17 cellular contexts compared by ENCODE assay signal in the genomic region with DNA sequence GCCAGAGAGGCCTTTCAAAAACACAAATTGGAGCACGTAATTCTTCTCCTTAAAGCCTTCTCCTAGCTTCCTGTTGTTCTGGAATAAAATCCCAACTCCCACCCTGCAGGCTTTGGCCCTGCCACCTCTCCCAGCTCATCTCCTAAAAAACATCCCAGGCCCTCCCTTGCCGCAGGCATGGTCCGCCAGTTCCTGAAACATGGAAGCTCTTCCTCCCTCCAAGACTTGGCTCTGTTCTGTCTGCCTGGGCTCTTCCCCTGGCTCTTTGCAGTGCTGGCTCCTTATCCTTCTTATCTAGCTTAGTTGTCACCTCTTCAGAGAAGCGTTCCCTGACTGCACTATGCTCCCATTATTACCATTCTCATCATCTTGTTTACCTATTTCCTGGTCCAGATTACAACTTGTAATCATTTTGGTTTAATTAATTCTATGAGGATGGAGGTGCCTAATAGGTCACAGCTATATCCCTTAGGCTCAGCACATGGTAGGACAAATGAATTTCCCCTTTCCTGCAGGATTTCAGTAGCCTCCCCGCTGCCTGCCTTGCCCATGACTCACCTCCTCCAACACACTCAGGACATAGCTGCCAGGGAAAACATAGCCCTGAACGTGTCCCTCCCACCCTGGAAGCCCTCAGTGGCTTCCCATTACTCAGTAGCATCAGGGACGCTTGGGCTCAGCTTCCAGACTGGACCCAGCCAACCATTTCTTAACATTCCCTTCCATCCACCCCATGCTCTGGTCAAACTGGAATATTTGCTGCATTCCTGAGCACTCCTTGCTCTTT. TPM values are rescaled to one million over a fixed set of nuclear protein-coding genes. Genes with fewer than 3 reads are reported as not detected.
DNase-seq lines count a peak whose midpoint lies in the region; FAIRE-seq and TF ChIP-seq lines count a peak whose summit lies in the region.
"Had no signal": no experiment of that assay in that cellular context is flagged by ENCODE, and none has a peak within 500 bp of the region (broad histone marks: within the 10 kb centered on the region; RNA-seq: fewer than 3 reads in every experiment).

No MANE protein-coding gene starts in this region.

- H3K9me3 ChIP-seq in GM23248 (ENCODE audit: low read depth) (no peaks in the 10 kb centered on the region), smooth muscle cell (replicated peaks; ENCODE audit: low read depth) (no peaks in the 10 kb centered on the region)
- H3K9me3 ChIP-seq: esophagus muscularis mucosa, neutrophil had no signal

- no peaks in the 10 kb centered on the region for H3K79me2 ChIP-seq in GM23248 (ENCODE audit: insufficient read depth)
- no peaks in the 10 kb centered on the region for H3K79me2 ChIP-seq in smooth muscle cell (ENCODE audit: low read depth)

- DNase-seq in GM23248: peak; percentile 88
- DNase-seq in RCC 7860 (ENCODE audit: low spot score): peak; percentile 47
- DNase-seq in fibroblast of villous mesenchyme (ENCODE audit: low read depth): peak; percentile 2
- DNase-seq in smooth muscle cell (lab: John Stamatoyannopoulos, UW; ENCODE audit: unreplicated experiment): no peak
- no peak for DNase-seq in NCI-H2196 treated with DMSO at 0.1 percent for 48 hours (lab: John Stamatoyannopoulos, UW; ENCODE audit: unreplicated experiment)
- DNase-seq in osteocyte (ENCODE audit: extremely low spot score, unreplicated experiment): no peak
- DNase-seq in GM19239 (ENCODE audit: insufficient read length, low spot score): no peak
- DNase-seq: activated CD4-positive, CD25-positive, alpha-beta regulatory T cell treated with anti-CD3 and anti-CD28 coated beads, Interleukin-2, amount 50 U/mL, for 72 hours; caudate nucleus; DMS153; left colon; NCI-H526; stimulated activated naive B cell treated with anti-CD40 and anti-IgM and Interleukin-4, amounts not matched to agents 10 μg/mL and 1 μg/mL and 100 μg/mL, for 72 hours had no signal

- H3K27me3 Mint-ChIP-seq in osteocyte (ENCODE audit: unreplicated experiment): no peaks in the 10 kb centered on the region

- H2AFZ ChIP-seq in GM23248 (no peak overlapping the region), smooth muscle cell (ENCODE audit: low read depth) (no peak overlapping the region)

- H3K4me1 Mint-ChIP-seq in osteocyte (ENCODE audit: unreplicated experiment): peaks cover 3% of the 10 kb centered on the region
- H3K4me1 Mint-ChIP-seq: stimulated activated naive B cell treated with anti-CD40 and anti-IgM and Interleukin-4, amounts not matched to agents 10 μg/mL and 1 μg/mL and 100 μg/mL, for 72 hours had no signal

- H3F3A ChIP-seq in GM23248 (ENCODE audit: insufficient read depth) (peaks cover 11% of the 10 kb centered on the region; the same call in 1 of the 2 replicates), smooth muscle cell (ENCODE audit: low read depth) (peaks cover 6% of the 10 kb centered on the region)

- no peak for FAIRE-seq in RCC 7860 (lab: Jason Lieb, UNC)
- FAIRE-seq in GM19239 (lab: Jason Lieb, UNC): no peak

- H3K36me3 ChIP-seq in GM23248 (ENCODE audit: low read depth): no peaks in the 10 kb centered on the region
- no peaks in the 10 kb centered on the region for H3K36me3 ChIP-seq in smooth muscle cell (ENCODE audit: low read depth)
- H3K36me3 ChIP-seq: esophagus muscularis mucosa, neutrophil had no signal

- no peak for TF ChIP-seq CTCF in fibroblast of villous mesenchyme (IDR thresholded peaks at IDR 0.05; ENCODE audit: insufficient read depth, low read depth, low read length)
- TF ChIP-seq CTCF in smooth muscle cell (IDR thresholded peaks at IDR 0.05; ENCODE audit: borderline replicate concordance, insufficient read depth, poor library complexity, severe bottlenecking): no peak
- TF ChIP-seq CTCF in osteocyte (IDR thresholded peaks at IDR 0.05): no peak

- 17 to 19% methylated on average over 7 of the region's 7 CpGs for WGBS in GM23248 (ENCODE audit: low coverage in 1 of 2, low lambda C conversion rate in 2 of 2, missing lambda C conversion rate in 2 of 2), 2 experiments
- WGBS in smooth muscle cell (ENCODE audit: low lambda C conversion rate): 26% methylated on average over 7 of the region's 7 CpGs

- in situ Hi-C loops in GM23248 (cut with MboI): loop anchor here (10.0 kb wide), 1 partner anchor 427 kb away; no protein-coding TSS in a partner anchor

- H3K4me2 ChIP-seq in GM23248 (ENCODE audit: unreplicated experiment) (no peak overlapping the region), smooth muscle cell (peak overlapping the region; percentile 51)

- H3K27ac Mint-ChIP-seq in osteocyte (ENCODE audit: unreplicated experiment): no peak overlapping the region
- H3K27ac Mint-ChIP-seq: activated T-helper 1 cell treated with anti-CD3 and anti-CD28 coated beads, Interleukin-12 subunit alpha, Interleukin-12 subunit beta, Interleukin-2, Interleukin-4 antibody, amounts not matched to agents 30 ng/mL and 10 ng/mL and 1 ng/mL, durations not matched to agents 14 hours and 24 hours and 36 hours; stimulated activated naive B cell treated with anti-CD40 and anti-IgM and Interleukin-4, amounts not matched to agents 10 μg/mL and 1 μg/mL and 100 μg/mL, for 72 hours had no signal

- H3K9ac ChIP-seq in GM23248 (no peak overlapping the region), smooth muscle cell (ENCODE audit: low read depth) (no peak overlapping the region)

- H3K9me2 ChIP-seq in GM23248 (ENCODE audit: insufficient read depth): no peaks in the 10 kb centered on the region

- H3K27me3 ChIP-seq in GM23248 (replicated peaks; ENCODE audit: insufficient read depth) (no peaks in the 10 kb centered on the region), smooth muscle cell (ENCODE audit: low read depth) (peaks cover 19% of the 10 kb centered on the region)

- H3K4me1 ChIP-seq in GM23248 (ENCODE audit: insufficient read depth): peaks cover 11% of the 10 kb centered on the region
- H3K4me1 ChIP-seq in smooth muscle cell (ENCODE audit: low read depth): peaks cover 24% of the 10 kb centered on the region
- H3K4me1 ChIP-seq: esophagus muscularis mucosa had no signal

- no peaks in the 10 kb centered on the region for H3K9me3 Mint-ChIP-seq in osteocyte (ENCODE audit: unreplicated experiment)
- H3K9me3 Mint-ChIP-seq: activated T-helper 1 cell treated with anti-CD3 and anti-CD28 coated beads, Interleukin-12 subunit alpha, Interleukin-12 subunit beta, Interleukin-2, Interleukin-4 antibody, amounts not matched to agents 30 ng/mL and 10 ng/mL and 1 ng/mL, durations not matched to agents 14 hours and 24 hours and 36 hours had no signal

- H4K20me1 ChIP-seq in GM23248 (ENCODE audit: insufficient read depth): no peaks in the 10 kb centered on the region
- no peaks in the 10 kb centered on the region for H4K20me1 ChIP-seq in smooth muscle cell (ENCODE audit: low read depth)

- H3K27ac ChIP-seq in GM23248 (no peak overlapping the region), smooth muscle cell (ENCODE audit: low read depth) (no peak overlapping the region)
- H3K27ac ChIP-seq: esophagus muscularis mucosa, neutrophil, SK-N-MC had no signal

- H3K36me3 Mint-ChIP-seq in osteocyte (ENCODE audit: unreplicated experiment): no peaks in the 10 kb centered on the region
- H3K36me3 Mint-ChIP-seq: stimulated activated naive B cell treated with anti-CD40 and anti-IgM and Interleukin-4, amounts not matched to agents 10 μg/mL and 1 μg/mL and 100 μg/mL, for 72 hours had no signal

- no peak overlapping the region for H3K4me3 Mint-ChIP-seq in osteocyte (ENCODE audit: unreplicated experiment)
- H3K4me3 Mint-ChIP-seq: activated T-helper 1 cell treated with anti-CD3 and anti-CD28 coated beads, Interleukin-12 subunit alpha, Interleukin-12 subunit beta, Interleukin-2, Interleukin-4 antibody, amounts not matched to agents 30 ng/mL and 10 ng/mL and 1 ng/mL, durations not matched to agents 14 hours and 24 hours and 36 hours; stimulated activated naive B cell treated with anti-CD40 and anti-IgM and Interleukin-4, amounts not matched to agents 10 μg/mL and 1 μg/mL and 100 μg/mL, for 72 hours had no signal

- H3K4me3 ChIP-seq in GM23248: no peak overlapping the region
- no peak overlapping the region for H3K4me3 ChIP-seq in fibroblast of villous mesenchyme (ENCODE audit: low read depth, low read length)
- no peak overlapping the region for H3K4me3 ChIP-seq in smooth muscle cell
- H3K4me3 ChIP-seq: esophagus muscularis mucosa, SK-N-MC had no signal

RNA-seq across cellular contexts. Expression of gene IGSF21, which starts 15.7 kb away (rescaled TPM):
- total RNA-seq in GM23248 (2014; rRNA removed; shearing (Covaris generic)): not detected in 2 replicates
- polyA plus RNA-seq in GM23248 (2016; fragmentation: Nextera tagmentation; extraction: Ambion mirVana) (not detected in 2 replicates), smooth muscle cell (not detected in 2 replicates)
- total RNA-seq in fibroblast of villous mesenchyme (not detected in 2 replicates), smooth muscle cell (not detected in 2 replicates), osteocyte (not detected in 2 replicates)
- total RNA-seq: activated T-helper 1 cell treated with anti-CD3 and anti-CD28 coated beads, Interleukin-12 subunit alpha, Interleukin-12 subunit beta, Interleukin-2, Interleukin-4 antibody, amounts not matched to agents 30 ng/mL and 10 ng/mL and 1 ng/mL, durations not matched to agents 14 hours and 24 hours and 36 hours had no signal

Comparison
In these comparisons a context has a peak if more than half of its experiments do, and no peak if none do; other contexts are left out.
1. DNase-seq: peak in GM23248 (single experiment), RCC 7860 (single experiment) and fibroblast of villous mesenchyme (single experiment); none in smooth muscle cell (single experiment), NCI-H2196 treated with DMSO at 0.1 percent for 48 hours (single experiment), osteocyte (single experiment) and GM19239 (single experiment).